In genomic region chr15:29889545-29890329, GRCh38 we compare ENCODE assay signal across 17 cellular contexts.
DNase-seq lines count a peak whose midpoint lies in the region; ATAC-seq and TF ChIP-seq lines count a peak whose summit lies in the region.
"Had no signal": no experiment of that assay in that cellular context is flagged by ENCODE, and none has a peak within 500 bp of the region (broad histone marks: within the 10 kb centered on the region; RNA-seq: fewer than 3 reads in every experiment).

No MANE protein-coding gene starts in this region.

- ATAC-seq in HG02678 (IDR thresholded peaks at IDR 0.05; ENCODE audit: unreplicated experiment) = no peak
- ATAC-seq: esophagus mucosa had no signal

- no peaks in the 10 kb centered on the region for H3K36me3 Mint-ChIP-seq in progenitor cell of endocrine pancreas (ENCODE audit: insufficient read depth)
- H3K36me3 Mint-ChIP-seq in activated CD4-positive, alpha-beta memory T cell treated with anti-CD3 and anti-CD28 coated beads, Interleukin-2, amount 10 ng/mL, durations not matched to agents 7 days and 5 days (ENCODE audit: low read depth) = no peaks in the 10 kb centered on the region
- no peaks in the 10 kb centered on the region for H3K36me3 Mint-ChIP-seq in immature natural killer cell

- H3K9ac ChIP-seq in HUES6 (ENCODE audit: low read length) (no peak overlapping the region), iPS-20b (ENCODE audit: low read depth, low read length) (peak overlapping the region; percentile 14; the same call in 1 of the 2 replicates)

- H3K9me3 ChIP-seq in HUES6 (ENCODE audit: control insufficient read depth, insufficient read depth, low read depth, low read length) (peaks cover 10% of the 10 kb centered on the region; the same call in 1 of the 2 replicates), iPS-20b (ENCODE audit: insufficient read depth, low read depth, low read length) (no peaks in the 10 kb centered on the region)

- POLR2A ChIA-PET in activated CD4-positive, alpha-beta memory T cell treated with anti-CD3 and anti-CD28 coated beads, Interleukin-2, amount 10 ng/mL, durations not matched to agents 7 days and 5 days (lab: Charles Lee) = no interaction called here

- no peaks in the 10 kb centered on the region for H3K9me3 Mint-ChIP-seq in progenitor cell of endocrine pancreas (ENCODE audit: low read depth)
- H3K9me3 Mint-ChIP-seq in activated CD4-positive, alpha-beta memory T cell treated with anti-CD3 and anti-CD28 coated beads, Interleukin-2, amount 10 ng/mL, durations not matched to agents 7 days and 5 days = no peaks in the 10 kb centered on the region
- peaks cover 0 to 7% (median 0%) of the 10 kb centered on the region in 6 donors for H3K9me3 Mint-ChIP-seq in immature natural killer cell
- H3K9me3 Mint-ChIP-seq: dendritic cell treated with granulocyte-macrophage colony-stimulating factor and Interleukin-4, amounts not matched to agents 40 ng/mL and 50 ng/mL, for 4 days had no signal

- H3K4me3 Mint-ChIP-seq in progenitor cell of endocrine pancreas (ENCODE audit: low read depth) (no peak overlapping the region), immature natural killer cell (no peak overlapping the region)
- no peak overlapping the region for H3K4me3 Mint-ChIP-seq in activated CD4-positive, alpha-beta memory T cell treated with anti-CD3 and anti-CD28 coated beads, Interleukin-2, amount 10 ng/mL, durations not matched to agents 7 days and 5 days
- H3K4me3 Mint-ChIP-seq: dendritic cell treated with granulocyte-macrophage colony-stimulating factor and Interleukin-4, amounts not matched to agents 40 ng/mL and 50 ng/mL, for 4 days had no signal

- peak overlapping the region; percentile 10; the same call in 1 of the 2 replicates for H3K4me3 ChIP-seq in HUES6 (ENCODE audit: low read depth, low read length)
- H3K4me3 ChIP-seq in astrocyte of the spinal cord (ENCODE audit: low read depth, low read length) = no peak overlapping the region
- H3K4me3 ChIP-seq in iPS-20b (ENCODE audit: low read length) = peak overlapping the region; percentile 15; the same call in 1 of the 2 replicates

- H3K27ac Mint-ChIP-seq in progenitor cell of endocrine pancreas (peak overlapping the region; percentile 1), immature natural killer cell (no peak overlapping the region)
- no peak overlapping the region for H3K27ac Mint-ChIP-seq in activated CD4-positive, alpha-beta memory T cell treated with anti-CD3 and anti-CD28 coated beads, Interleukin-2, amount 10 ng/mL, durations not matched to agents 7 days and 5 days
- H3K27ac Mint-ChIP-seq: dendritic cell treated with granulocyte-macrophage colony-stimulating factor and Interleukin-4, amounts not matched to agents 40 ng/mL and 50 ng/mL, for 4 days had no signal

- DNase-seq in astrocyte of the spinal cord (ENCODE audit: low read depth, low spot score) (peak; percentile 12), progenitor cell of endocrine pancreas (ENCODE audit: low spot score, unreplicated experiment) (no peak), immature natural killer cell (no peak), NCI-H146 (lab: John Stamatoyannopoulos, UW) (no peak)
- no peak for DNase-seq in activated CD4-positive, alpha-beta memory T cell treated with anti-CD3 and anti-CD28 coated beads, Interleukin-2, amount 10 ng/mL, durations not matched to agents 7 days and 5 days
- DNase-seq: activated CD8-positive, alpha-beta memory T cell treated with anti-CD3 and anti-CD28 coated beads for 24 hours; activated effector memory CD4-positive, alpha-beta T cell treated with Interleukin-2 at 50 U/mL for 16 hours; DMS 273 treated with DMSO at 0.1 percent for 48 hours; KG1; NCI-H345; retina; stimulated activated CD4-positive, alpha-beta T cell treated with anti-CD3 and anti-CD28 coated beads, Interleukin-2, amount 100 ng/mL, for 24 hours had no signal

- H3K36me3 ChIP-seq in HUES6 (ENCODE audit: control insufficient read depth, insufficient read depth, low read length) = no peaks in the 10 kb centered on the region
- no peaks in the 10 kb centered on the region for H3K36me3 ChIP-seq in iPS-20b (ENCODE audit: insufficient read depth, low read depth, low read length)

- H3K27me3 Mint-ChIP-seq in progenitor cell of endocrine pancreas (peaks cover 5% of the 10 kb centered on the region), immature natural killer cell (ENCODE audit: low read depth in 3 of 3) (peaks cover 0 to 14% (median 8%) of the 10 kb centered on the region in 3 donors)
- H3K27me3 Mint-ChIP-seq in activated CD4-positive, alpha-beta memory T cell treated with anti-CD3 and anti-CD28 coated beads, Interleukin-2, amount 10 ng/mL, durations not matched to agents 7 days and 5 days = peaks cover 8% of the 10 kb centered on the region

- H3K4me1 Mint-ChIP-seq in progenitor cell of endocrine pancreas (ENCODE audit: low read depth) (peaks cover 17% of the 10 kb centered on the region), immature natural killer cell (no peaks in the 10 kb centered on the region)
- H3K4me1 Mint-ChIP-seq in activated CD4-positive, alpha-beta memory T cell treated with anti-CD3 and anti-CD28 coated beads, Interleukin-2, amount 10 ng/mL, durations not matched to agents 7 days and 5 days = no peaks in the 10 kb centered on the region

- peaks cover 30% of the 10 kb centered on the region for H3K4me1 ChIP-seq in HUES6 (ENCODE audit: control insufficient read depth, insufficient read depth, low read length)
- H3K4me1 ChIP-seq in iPS-20b (ENCODE audit: insufficient read depth, low read length) = peaks cover 24% of the 10 kb centered on the region

- in situ Hi-C loops in astrocyte of the spinal cord (cut with HindIII; ENCODE audit: low sequenced_read_pairs) = no loop called here

- TF ChIP-seq CTCF in astrocyte of the spinal cord (IDR thresholded peaks at IDR 0.05; ENCODE audit: low read depth, low read length) (no peak), progenitor cell of endocrine pancreas (IDR thresholded peaks at IDR 0.05; ENCODE audit: unreplicated experiment) (no peak)

- no peaks in the 10 kb centered on the region for H3K27me3 ChIP-seq in HUES6 (ENCODE audit: control insufficient read depth, insufficient read depth, low read length)
- no peaks in the 10 kb centered on the region for H3K27me3 ChIP-seq in iPS-20b (ENCODE audit: insufficient read depth, low read length)

- H3K27ac ChIP-seq in HUES6 (ENCODE audit: low read depth, low read length) = no peak overlapping the region
- H3K27ac ChIP-seq in iPS-20b (ENCODE audit: low read length) = peak overlapping the region; percentile 2

- CTCF ChIA-PET in activated CD4-positive, alpha-beta memory T cell treated with anti-CD3 and anti-CD28 coated beads, Interleukin-2, amount 10 ng/mL, durations not matched to agents 7 days and 5 days (lab: Charles Lee) = interaction anchor here (0.6 kb wide), 1 partner anchor 179 kb away, joined by 3 read pairs; no protein-coding TSS in a partner anchor
